In the genomic region with DNA sequence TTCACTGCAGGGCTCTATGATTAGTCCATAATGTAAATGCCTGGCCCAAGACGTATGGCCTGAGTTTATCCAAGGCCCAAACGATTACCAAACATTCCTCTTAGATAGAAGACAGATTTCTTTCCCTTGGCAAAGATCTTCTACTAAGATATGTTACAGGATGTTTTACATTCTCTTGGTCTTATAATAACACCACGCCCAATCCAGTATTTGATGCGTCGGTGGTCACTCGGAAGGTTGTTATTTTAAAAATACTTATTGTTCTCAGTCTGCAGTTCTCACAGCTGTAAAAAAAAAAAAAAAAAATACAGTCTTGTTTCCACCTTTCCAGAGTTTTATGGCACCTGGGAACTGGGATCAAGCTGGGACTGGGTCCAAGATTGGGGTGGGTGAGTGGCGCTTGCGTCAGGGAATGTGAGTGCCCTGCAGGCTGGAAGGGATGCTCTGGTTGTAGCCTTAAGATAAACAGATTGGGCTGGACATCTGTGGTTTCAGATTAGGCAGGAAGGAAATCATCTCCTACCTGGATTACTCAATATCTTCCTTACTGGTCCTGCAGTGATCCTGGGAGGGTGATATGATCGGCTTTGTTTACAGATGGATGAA, we compare ENCODE assay signal across 11 cellular contexts.
A peak's percentile ranks its signal among the peaks of the same experiment; 100 is the strongest.
DNase-seq lines count a peak whose midpoint lies in the region; ATAC-seq and TF ChIP-seq lines count a peak whose summit lies in the region.
"Had no signal": no experiment of that assay in that cellular context is flagged by ENCODE, and none has a peak within 500 bp of the region (broad histone marks: within the 10 kb centered on the region; RNA-seq: fewer than 3 reads in every experiment).

No MANE protein-coding gene starts in this region.

- no peaks in the 10 kb centered on the region for H3K9me3 Mint-ChIP-seq in natural killer cell
- H3K9me3 Mint-ChIP-seq: dendritic cell treated with granulocyte-macrophage colony-stimulating factor and Interleukin-4, amounts not matched to agents 40 ng/mL and 50 ng/mL, for 4 days; H9 had no signal

- no peak for TF ChIP-seq CTCF in left ventricle myocardium inferior (IDR thresholded peaks at IDR 0.05; ENCODE audit: borderline replicate concordance)
- TF ChIP-seq CTCF in right atrium auricular region (IDR thresholded peaks at IDR 0.05), result no peak
- TF ChIP-seq CTCF in vagina (IDR thresholded peaks at IDR 0.05), result no peak
- TF ChIP-seq CTCF in natural killer cell (IDR thresholded peaks at IDR 0.05), result no peak

- no peak for TF ChIP-seq POLR2A in vagina (IDR thresholded peaks at IDR 0.05)

- intact Hi-C loops in left ventricle myocardium inferior (cut with micrococcal nuclease), result no loop called here
- intact Hi-C loops in vagina (cut with DNase I), result no loop called here
- intact Hi-C loops in natural killer cell (cut with micrococcal nuclease), result no loop called here

- no peak overlapping the region for H3K4me3 ChIP-seq in left ventricle myocardium inferior
- H3K4me3 ChIP-seq in right atrium auricular region, result no peak overlapping the region
- H3K4me3 ChIP-seq in vagina, result no peak overlapping the region

- ATAC-seq in natural killer cell, result no peak

- H3K36me3 ChIP-seq in left ventricle myocardium inferior (no peaks in the 10 kb centered on the region), right atrium auricular region (no peaks in the 10 kb centered on the region), vagina (no peaks in the 10 kb centered on the region)

- H3K9me3 ChIP-seq in left ventricle myocardium inferior (replicated peaks), result no peaks in the 10 kb centered on the region
- H3K9me3 ChIP-seq in right atrium auricular region, result no peaks in the 10 kb centered on the region
- H3K9me3 ChIP-seq in vagina, result no peaks in the 10 kb centered on the region

- H3K4me3 Mint-ChIP-seq in natural killer cell, result no peak overlapping the region
- H3K4me3 Mint-ChIP-seq: B cell; dendritic cell treated with granulocyte-macrophage colony-stimulating factor and Interleukin-4, amounts not matched to agents 40 ng/mL and 50 ng/mL, for 4 days; H9 had no signal

- DNase-seq in left ventricle myocardium inferior, result no peak
- no peak for DNase-seq in right atrium auricular region (ENCODE audit: low spot score)
- peak; percentile 79 for DNase-seq in astrocyte of the hippocampus (ENCODE audit: low read depth, low spot score)
- peak; percentile 81 for DNase-seq in kidney glomerular epithelial cell (lab: John Stamatoyannopoulos, UW)
- DNase-seq in vagina (ENCODE audit: extremely low spot score in 2 of 2), result no peak
- no peak for DNase-seq in natural killer cell
- DNase-seq in stimulated activated CD4-positive, alpha-beta T cell treated with anti-CD3 and anti-CD28 coated beads, Interleukin-4, amount 100 ng/mL, for 24 hours, result no peak
- DNase-seq in effector CD8-positive, alpha-beta T cell (lab: John Stamatoyannopoulos, UW), result no peak
- DNase-seq: H9 had no signal

- peaks cover 0 to 20% of the 10 kb centered on the region in 2 donors for H3K27me3 Mint-ChIP-seq in natural killer cell (ENCODE audit: low read depth in 2 of 2)

- H3K4me1 ChIP-seq in left ventricle myocardium inferior (peaks cover 40% of the 10 kb centered on the region), right atrium auricular region (peaks cover 0 to 17% of the 10 kb centered on the region in 2 donors), vagina (peaks cover 30% of the 10 kb centered on the region)

- H3K27me3 ChIP-seq in left ventricle myocardium inferior (ENCODE audit: low read depth) (no peaks in the 10 kb centered on the region), right atrium auricular region (no peaks in the 10 kb centered on the region), vagina (no peaks in the 10 kb centered on the region)

- no peak overlapping the region for H3K27ac Mint-ChIP-seq in natural killer cell
- H3K27ac Mint-ChIP-seq: B cell; dendritic cell treated with granulocyte-macrophage colony-stimulating factor and Interleukin-4, amounts not matched to agents 40 ng/mL and 50 ng/mL, for 4 days; H9 had no signal

- peaks cover 20 to 28% of the 10 kb centered on the region in 2 donors for H3K4me1 Mint-ChIP-seq in natural killer cell
- H3K4me1 Mint-ChIP-seq: B cell had no signal

- no peaks in the 10 kb centered on the region for H3K36me3 Mint-ChIP-seq in natural killer cell

- H3K27ac ChIP-seq in left ventricle myocardium inferior (replicated peaks) (peak overlapping the region; percentile 21), right atrium auricular region (no peak overlapping the region), vagina (peak overlapping the region; percentile 51)

Comparison
In these comparisons a context has a peak if more than half of its experiments do, and no peak if none do; other contexts are left out.
1. H3K27ac ChIP-seq: peak in left ventricle myocardium inferior (single experiment) and vagina (single experiment); none in right atrium auricular region (0 of 2).
2. DNase-seq: peak in astrocyte of the hippocampus (single experiment) and kidney glomerular epithelial cell (single experiment); none in left ventricle myocardium inferior (single experiment), right atrium auricular region (single experiment), vagina (0 of 2), natural killer cell (single experiment), stimulated activated CD4-positive, alpha-beta T cell treated with anti-CD3 and anti-CD28 coated beads, Interleukin-4, amount 100 ng/mL, for 24 hours (single experiment) and effector CD8-positive, alpha-beta T cell (single experiment).